Comparison of ENCODE assay signal across 29 cellular contexts in genomic region chr11:115598502-115598901, GRCh38.
"Had no signal": no experiment of that assay in that cellular context is flagged by ENCODE, and none has a peak within 500 bp of the region (broad histone marks: within the 10 kb centered on the region; RNA-seq: fewer than 3 reads in every experiment).

No MANE protein-coding gene starts in this region.

- H3K27ac ChIP-seq: adrenal gland, ascending aorta, coronary artery, dorsolateral prefrontal cortex, epithelial cell of prostate had no signal

- H3K27me3 ChIP-seq: adrenal gland, ascending aorta had no signal

- H3K9me3 ChIP-seq: adrenal gland, ascending aorta had no signal

- H3K4me1 ChIP-seq: adrenal gland, ascending aorta had no signal

- FAIRE-seq: bronchial epithelial cell, endometrium, endothelial cell of umbilical vein, frontal cortex had no signal

- DNase-seq: activated CD4-positive, alpha-beta memory T cell treated with anti-CD3 and anti-CD28 coated beads for 36 hours; activated CD4-positive, alpha-beta T cell treated with anti-CD3 and anti-CD28 coated beads for 36 hours; activated CD4-positive, alpha-beta T cell treated with anti-CD3 and anti-CD28 coated beads, Interleukin-2, amount 10 ng/mL, durations not matched to agents 24 days and 14 days; activated CD4-positive, CD25-positive, alpha-beta regulatory T cell; activated CD4-positive, CD25-positive, alpha-beta regulatory T cell treated with anti-CD3 and anti-CD28 coated beads, Interleukin-2, amount 50 U/mL, for 72 hours; activated CD8-positive, alpha-beta memory T cell treated with anti-CD3 and anti-CD28 coated beads, Interleukin-2, amount 10 ng/mL, durations not matched to agents 7 days and 5 days; activated CD8-positive, alpha-beta memory T cell treated with anti-CD3 and anti-CD28 coated beads, Interleukin-2, amount 50 U/mL, for 4 hours; activated CD8-positive, alpha-beta T cell treated with anti-CD3 and anti-CD28 coated beads, Interleukin-2, amount 10 ng/mL, durations not matched to agents 7 days and 5 days; activated effector memory CD4-positive, alpha-beta T cell treated with anti-CD3 and anti-CD28 coated beads, Interleukin-2, amount 50 U/mL, for 16 hours; activated naive CD4-positive, alpha-beta T cell treated with anti-CD3 and anti-CD28 coated beads for 36 hours; activated naive CD8-positive, alpha-beta T cell treated with anti-CD3 and anti-CD28 coated beads for 36 hours; activated naive CD8-positive, alpha-beta T cell treated with anti-CD3 and anti-CD28 coated beads, Interleukin-2, amount 50 U/mL, for 24 hours; activated T-cell treated with anti-CD3 and anti-CD28 coated beads, Interleukin-2, amount 50 U/mL, for 1 hour; activated T-cell treated with anti-CD3 and anti-CD28 coated beads, Interleukin-2, amount 50 U/mL, for 48 hours; adrenal gland; dorsolateral prefrontal cortex; effector CD4-positive, alpha-beta T cell; effector memory CD8-positive, alpha-beta T cell; foreskin fibroblast; head of caudate nucleus; T-helper 2 cell had no signal

- ATAC-seq: activated CD4-positive, alpha-beta T cell treated with anti-CD3 and anti-CD28 coated beads for 36 hours; activated CD8-positive, alpha-beta memory T cell treated with anti-CD3 and anti-CD28 coated beads, Interleukin-2, amount 10 ng/mL, durations not matched to agents 7 days and 5 days; activated CD8-positive, alpha-beta T cell treated with anti-CD3 and anti-CD28 coated beads, Interleukin-2, amount 10 ng/mL, durations not matched to agents 7 days and 5 days; activated naive CD8-positive, alpha-beta T cell treated with anti-CD3 and anti-CD28 coated beads, Interleukin-2, amount 50 U/mL, for 24 hours; effector memory CD8-positive, alpha-beta T cell; esophagus mucosa had no signal

- H3K4me3 ChIP-seq: adrenal gland, ascending aorta, coronary artery, dorsolateral prefrontal cortex had no signal

- H3K36me3 ChIP-seq: adrenal gland, ascending aorta had no signal
